ENCODE assay signal across 18 cellular contexts in the genomic region with DNA sequence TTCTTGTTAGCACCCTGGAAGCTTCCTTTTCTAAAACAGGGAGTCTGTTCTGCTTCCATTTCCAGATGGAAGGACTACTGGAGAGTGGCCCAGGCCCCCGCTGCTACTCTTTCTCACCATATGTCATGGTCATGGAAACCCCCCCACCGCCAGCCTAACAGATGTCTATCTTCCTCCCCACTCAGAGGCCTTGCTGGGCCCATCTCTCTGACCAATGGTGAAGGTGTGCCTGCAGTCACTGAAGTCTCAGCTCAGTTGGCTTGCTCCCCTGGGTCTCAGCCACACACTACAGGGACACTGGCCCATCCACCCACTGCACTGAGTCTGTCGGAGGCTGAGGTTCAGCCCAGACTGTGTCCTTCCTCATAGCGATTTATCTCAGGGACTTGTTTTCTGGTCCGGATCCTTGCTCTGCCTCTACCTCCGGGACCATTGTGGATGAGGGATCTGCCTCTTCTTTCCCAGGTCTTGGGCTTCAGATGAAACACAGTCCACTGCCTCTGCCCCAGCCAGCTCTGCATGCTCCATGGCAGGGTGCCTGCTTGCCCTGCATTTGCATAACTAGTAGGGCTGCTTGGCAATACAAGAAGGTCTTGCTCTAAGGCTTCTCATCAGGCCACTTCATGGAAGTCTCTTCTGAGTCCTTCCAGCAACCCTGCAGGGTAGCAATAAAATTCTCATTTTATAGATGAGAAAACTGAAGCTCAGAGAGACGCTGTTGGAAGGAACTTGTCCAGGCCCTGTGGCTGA.
"Had no signal": no experiment of that assay in that cellular context is flagged by ENCODE, and none has a peak within 500 bp of the region (broad histone marks: within the 10 kb centered on the region; RNA-seq: fewer than 3 reads in every experiment).

No MANE protein-coding gene starts in this region.

- H3K9me3 Mint-ChIP-seq: activated naive CD8-positive, alpha-beta T cell treated with anti-CD3 and anti-CD28 coated beads for 36 hours; activated T-cell treated with anti-CD3 and anti-CD28 coated beads, Interleukin-2, amount 50 U/mL, for 72 hours; naive B cell; neural crest cell had no signal

- H3K9me3 ChIP-seq: body of pancreas, stomach had no signal

- H3K27me3 Mint-ChIP-seq: activated naive CD8-positive, alpha-beta T cell treated with anti-CD3 and anti-CD28 coated beads for 36 hours; naive B cell had no signal

- H3K27me3 ChIP-seq: body of pancreas, stomach had no signal

- H3K27ac ChIP-seq: body of pancreas, coronary artery, skin epidermis, stomach had no signal

- H3K4me3 ChIP-seq: body of pancreas, coronary artery, skin epidermis, stomach had no signal

- DNase-seq: activated CD4-positive, alpha-beta T cell treated with anti-CD3 and anti-CD28 coated beads for 1 hour; activated CD4-positive, alpha-beta T cell treated with anti-CD3 and anti-CD28 coated beads, Interleukin-2, amount 50 U/mL, for 4 hours; activated gamma-delta T cell treated with Interleukin-2 at 50 U/mL for 16 hours; activated naive CD8-positive, alpha-beta T cell treated with anti-CD3 and anti-CD28 coated beads for 36 hours; activated T-cell treated with anti-CD3 and anti-CD28 coated beads, Interleukin-2, amount 50 U/mL, for 72 hours; body of pancreas; foreskin melanocyte; kidney; mammary epithelial cell; naive B cell; right cardiac atrium; stimulated activated CD4-positive, alpha-beta T cell treated with anti-CD3 and anti-CD28 coated beads, Interleukin-2, amount 100 ng/mL, for 48 hours; stomach; trophoblast cell had no signal

- H3K4me1 ChIP-seq: body of pancreas had no signal

- H3K27ac Mint-ChIP-seq: activated naive CD8-positive, alpha-beta T cell treated with anti-CD3 and anti-CD28 coated beads for 36 hours; activated T-cell treated with anti-CD3 and anti-CD28 coated beads, Interleukin-2, amount 50 U/mL, for 72 hours had no signal

- ATAC-seq: activated T-cell treated with anti-CD3 and anti-CD28 coated beads, Interleukin-2, amount 50 U/mL, for 72 hours; body of pancreas; left lobe of liver; right cardiac atrium had no signal

- H3K4me3 Mint-ChIP-seq: activated naive CD8-positive, alpha-beta T cell treated with anti-CD3 and anti-CD28 coated beads for 36 hours; activated T-cell treated with anti-CD3 and anti-CD28 coated beads, Interleukin-2, amount 50 U/mL, for 72 hours; naive B cell; neural crest cell had no signal

- H3K4me1 Mint-ChIP-seq: activated naive CD8-positive, alpha-beta T cell treated with anti-CD3 and anti-CD28 coated beads for 36 hours; naive B cell; neural crest cell had no signal
